In genomic region chr5:35924950-35925722, GRCh38 we compare ENCODE assay signal across 8 cellular contexts. TPM values are rescaled to one million over a fixed set of nuclear protein-coding genes. Genes with fewer than 3 reads are reported as not detected.
DNase-seq lines count a peak whose midpoint lies in the region; ATAC-seq and TF ChIP-seq lines count a peak whose summit lies in the region.

No MANE protein-coding gene starts in this region.

- H3K4me3 ChIP-seq in WI38 (ENCODE audit: low read depth, low read length), result 0 out of 2 replicates have a peak overlapping the region, but pooled peaks have one; percentile 31

- no peak overlapping the region for H3K27ac Mint-ChIP-seq in MCF 10A (ENCODE audit: low read depth, unreplicated experiment)

- peaks cover 39% of the 10 kb centered on the region for H3K27me3 Mint-ChIP-seq in MCF 10A (ENCODE audit: insufficient read depth, unreplicated experiment)

- ATAC-seq in GM21529 (IDR thresholded peaks at IDR 0.05; ENCODE audit: unreplicated experiment), result peak; percentile 70

- DNase-seq in DMS 273 treated with DMSO at 0.1 percent for 48 hours (lab: John Stamatoyannopoulos, UW) (peak; percentile 3), MV-4-11 (lab: John Stamatoyannopoulos, UW) (peak; percentile 71), MCF 10A (ENCODE audit: unreplicated experiment) (peak; percentile 81), islet precursor cell (peak; percentile 89), NCI-H2029 treated with DMSO at 0.1 percent for 48 hours (lab: John Stamatoyannopoulos, UW) (no peak)
- DNase-seq in stimulated activated CD4-positive, alpha-beta T cell treated with anti-CD3 and anti-CD28 coated beads, Interleukin-1b, Interleukin-23, amount 100 ng/mL, for 48 hours, result peak; percentile 90

- BruUV-seq in MCF 10A (replicated peaks; lab: Mats Ljungman, UMichigan), result no TSS peak

- peaks cover 30% of the 10 kb centered on the region for H3K4me1 Mint-ChIP-seq in MCF 10A (ENCODE audit: insufficient read depth, unreplicated experiment)

- CTCF ChIA-PET in MCF 10A (lab: Yijun Ruan, JAX), result interaction anchor here (0.6 to 9.8 kb wide), 66 partner anchors 9 to 1410 kb away, joined by 3 to 233 read pairs (median 4); partner anchors contain the start of genes CAPSL, PRLR and SPEF2

- H3K9me3 Mint-ChIP-seq in MCF 10A (ENCODE audit: unreplicated experiment), result no peaks in the 10 kb centered on the region

- no peaks in the 10 kb centered on the region for H3K36me3 Mint-ChIP-seq in MCF 10A (ENCODE audit: insufficient read depth, unreplicated experiment)

- intact Hi-C loops in MCF 10A (cut with micrococcal nuclease), result loop anchor here (1.0 to 5.0 kb wide), 5 partner anchors 148 to 968 kb away; no protein-coding TSS in a partner anchor

- POLR2A ChIA-PET in MCF 10A (lab: Yijun Ruan, JAX), result interaction anchor here (0.6 to 1.4 kb wide), 3 partner anchors 143 to 274 kb away, joined by 3 to 4 read pairs (median 3); no protein-coding TSS in a partner anchor

- peak overlapping the region; percentile 43 for H3K4me3 Mint-ChIP-seq in MCF 10A (ENCODE audit: unreplicated experiment)

- peak; percentile 81 for TF ChIP-seq CTCF in WI38 (IDR thresholded peaks at IDR 0.05; ENCODE audit: low read depth, low read length)
- peak; percentile 88 for TF ChIP-seq CTCF in MCF 10A (IDR thresholded peaks at IDR 0.05; ENCODE audit: unreplicated experiment)

RNA-seq across cellular contexts. Expression of gene CAPSL, which starts 13.3 kb away (rescaled TPM):
- total RNA-seq in MCF 10A (2022), result not detected in 2 replicates
